ENCODE assay signal across 1 cellular context in the genomic region with DNA sequence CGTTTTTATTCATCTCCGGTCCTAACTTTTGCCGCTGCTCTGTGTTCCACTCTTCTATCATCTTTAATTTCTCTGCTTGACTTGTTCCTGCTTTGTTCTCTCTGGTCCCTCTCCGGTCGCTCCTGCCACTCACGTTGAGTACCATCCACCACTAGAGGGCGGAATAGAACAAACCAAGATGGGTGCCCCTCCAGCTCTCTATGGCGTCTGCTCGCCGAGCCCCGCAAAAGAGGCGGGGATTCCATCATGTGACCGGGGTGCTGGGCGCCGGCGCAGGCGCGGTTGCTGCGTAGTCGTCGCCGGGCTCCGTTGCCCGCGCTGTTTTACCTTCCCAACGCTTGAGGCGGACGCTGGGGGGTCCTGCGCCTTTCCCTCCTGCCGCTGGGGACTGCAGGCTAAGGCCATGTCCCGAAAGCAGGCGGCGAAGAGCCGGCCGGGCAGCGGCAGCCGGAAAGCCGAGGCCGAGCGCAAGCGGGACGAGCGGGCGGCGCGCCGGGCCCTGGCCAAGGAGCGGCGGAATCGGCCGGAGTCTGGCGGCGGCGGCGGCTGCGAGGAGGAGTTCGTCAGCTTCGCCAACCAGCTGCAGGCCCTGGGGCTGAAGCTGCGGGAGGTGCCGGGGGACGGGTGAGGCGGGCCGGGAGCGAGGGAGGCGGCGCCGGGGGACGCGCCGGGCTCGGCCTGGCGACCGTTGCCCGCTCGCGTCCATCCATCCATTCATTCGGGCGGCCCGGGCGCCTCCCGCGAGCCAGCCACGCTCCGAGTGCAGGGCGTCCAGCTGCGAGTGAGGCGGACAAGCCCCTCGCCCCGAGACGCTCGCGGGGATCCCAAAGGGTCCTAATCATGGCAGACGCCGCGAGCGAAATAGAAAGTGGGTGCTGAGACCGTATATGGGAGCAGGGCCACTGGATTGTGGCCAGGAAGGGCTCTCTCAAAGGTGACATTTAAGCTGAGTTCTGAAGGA.
TF ChIP-seq lines count a peak whose summit lies in the region.

A gene with protein sequence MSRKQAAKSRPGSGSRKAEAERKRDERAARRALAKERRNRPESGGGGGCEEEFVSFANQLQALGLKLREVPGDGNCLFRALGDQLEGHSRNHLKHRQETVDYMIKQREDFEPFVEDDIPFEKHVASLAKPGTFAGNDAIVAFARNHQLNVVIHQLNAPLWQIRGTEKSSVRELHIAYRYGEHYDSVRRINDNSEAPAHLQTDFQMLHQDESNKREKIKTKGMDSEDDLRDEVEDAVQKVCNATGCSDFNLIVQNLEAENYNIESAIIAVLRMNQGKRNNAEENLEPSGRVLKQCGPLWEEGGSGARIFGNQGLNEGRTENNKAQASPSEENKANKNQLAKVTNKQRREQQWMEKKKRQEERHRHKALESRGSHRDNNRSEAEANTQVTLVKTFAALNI (plus strand): TSS at position 285 of the 961 bp plus-strand sequence. CDS start 119 bp downstream, at position 404.

TF ChIP-seq in IMR-90, 13 proteins besides CTCF, POLR2A, EP300 and RAD21:
- no peak for TF ChIP-seq ELK1 (IDR thresholded peaks at IDR 0.05; ENCODE audit: borderline replicate concordance, low read depth, low read length)
- TF ChIP-seq, protein P1, sequence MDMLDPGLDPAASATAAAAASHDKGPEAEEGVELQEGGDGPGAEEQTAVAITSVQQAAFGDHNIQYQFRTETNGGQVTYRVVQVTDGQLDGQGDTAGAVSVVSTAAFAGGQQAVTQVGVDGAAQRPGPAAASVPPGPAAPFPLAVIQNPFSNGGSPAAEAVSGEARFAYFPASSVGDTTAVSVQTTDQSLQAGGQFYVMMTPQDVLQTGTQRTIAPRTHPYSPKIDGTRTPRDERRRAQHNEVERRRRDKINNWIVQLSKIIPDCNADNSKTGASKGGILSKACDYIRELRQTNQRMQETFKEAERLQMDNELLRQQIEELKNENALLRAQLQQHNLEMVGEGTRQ (IDR thresholded peaks at IDR 0.05; ENCODE audit: low read depth, low read length): peak; percentile 98
- 0 out of 2 replicates have a peak, but pooled peaks have one; percentile 57 for TF ChIP-seq CHD1 (IDR thresholded peaks at IDR 0.05; ENCODE audit: low read depth, low read length)
- TF ChIP-seq MXI1 (IDR thresholded peaks at IDR 0.05; ENCODE audit: borderline replicate concordance, low read depth, low read length): peak; percentile 39; the same call in 1 of the 2 replicates
- no peak for TF ChIP-seq CEBPB (IDR thresholded peaks at IDR 0.05; ENCODE audit: low read depth, low read length)
- no peak for TF ChIP-seq FOS (IDR thresholded peaks at IDR 0.05; ENCODE audit: low read depth, low read length)
- TF ChIP-seq SMC3 (IDR thresholded peaks at IDR 0.05; ENCODE audit: low read depth, low read length): peak; percentile 54
- no peak for TF ChIP-seq RFX5 (IDR thresholded peaks at IDR 0.05; ENCODE audit: low read depth, low read length)
- TF ChIP-seq MAFK (IDR thresholded peaks at IDR 0.05; ENCODE audit: low read depth, low read length): no peak
- no peak for TF ChIP-seq NFE2L2 (IDR thresholded peaks at IDR 0.05; ENCODE audit: low read depth, low read length)
- peak; percentile 74 for TF ChIP-seq MAZ (IDR thresholded peaks at IDR 0.05; ENCODE audit: borderline replicate concordance, low read depth, low read length)
- 0 out of 2 replicates have a peak, but pooled peaks have one; percentile 27 for TF ChIP-seq BHLHE40 (IDR thresholded peaks at IDR 0.05; ENCODE audit: low read depth, low read length)
- peak; percentile 11 for TF ChIP-seq RCOR1 (IDR thresholded peaks at IDR 0.05; ENCODE audit: insufficient replicate concordance, low read length)
